Comparison of ENCODE assay signal across 9 cellular contexts in the genomic region with DNA sequence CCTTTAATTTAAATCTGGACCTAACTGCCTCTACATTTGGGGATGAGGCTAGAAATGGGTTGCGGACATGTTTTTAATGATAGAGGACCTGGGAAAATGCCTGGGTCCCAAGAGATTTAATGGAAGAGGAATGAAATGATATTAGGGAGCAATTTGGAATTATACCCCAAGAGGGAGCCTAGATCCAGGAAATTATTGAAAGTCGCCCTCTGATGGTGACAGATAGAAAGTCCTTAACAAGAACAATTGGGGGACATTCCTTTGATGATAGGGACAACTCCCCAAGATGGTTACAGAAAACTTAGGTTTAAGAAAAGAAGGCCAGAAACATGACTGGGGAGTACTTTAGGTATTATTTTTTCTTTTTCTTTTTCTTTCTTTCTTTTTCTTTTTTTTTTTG. TPM values are rescaled to one million over a fixed set of nuclear protein-coding genes. Genes with fewer than 3 reads are reported as not detected.
A peak's percentile ranks its signal among the peaks of the same experiment; 100 is the strongest.
DNase-seq lines count a peak whose midpoint lies in the region; ATAC-seq and TF ChIP-seq lines count a peak whose summit lies in the region.
"Had no signal": no experiment of that assay in that cellular context is flagged by ENCODE, and none has a peak within 500 bp of the region (broad histone marks: within the 10 kb centered on the region; RNA-seq: fewer than 3 reads in every experiment).

No MANE protein-coding gene starts in this region.

- H3K36me3 ChIP-seq in HEK293 (ENCODE audit: control insufficient read depth in 2 of 2, insufficient read depth in 1 of 2, low read length in 2 of 2) (no peaks in the 10 kb centered on the region), SJCRH30 (no peaks in the 10 kb centered on the region), prostate gland (no peaks in the 10 kb centered on the region)
- H3K36me3 ChIP-seq in effector memory CD4-positive, alpha-beta T cell (ENCODE audit: control insufficient read depth, insufficient read depth, low read length), result no peaks in the 10 kb centered on the region

- CTCF ChIA-PET in HEK293 (lab: Yijun Ruan, JAX), result interaction anchor here (0.7 to 0.8 kb wide), 2 partner anchors 27 to 573 kb away, joined by 3 read pairs; no protein-coding TSS in a partner anchor

- H3K27ac ChIP-seq in HEK293 (ENCODE audit: extremely low read depth, low read depth, low read length), result no peak overlapping the region
- no peak overlapping the region for H3K27ac ChIP-seq in SJCRH30
- no peak overlapping the region for H3K27ac ChIP-seq in prostate gland
- H3K27ac ChIP-seq in effector memory CD4-positive, alpha-beta T cell (ENCODE audit: insufficient read depth, low read length, poor library complexity, severe bottlenecking), result no peak overlapping the region

- DNase-seq in AG10803 (ENCODE audit: low read depth), result peak; percentile 47
- DNase-seq in SJCRH30, result peak; percentile 15 to 73
- peak; percentile 20 for DNase-seq in iPS DF 19.7 (ENCODE audit: low read depth, low spot score)
- no peak for DNase-seq in kidney glomerular epithelial cell (lab: John Stamatoyannopoulos, UW)
- no peak for DNase-seq in prostate gland (ENCODE audit: low spot score)
- no peak for DNase-seq in effector memory CD4-positive, alpha-beta T cell

- H3K9me3 ChIP-seq in HEK293 (ENCODE audit: control insufficient read depth, insufficient read depth, low read depth, low read length) (no peaks in the 10 kb centered on the region), SJCRH30 (replicated peaks) (no peaks in the 10 kb centered on the region), prostate gland (no peaks in the 10 kb centered on the region)
- H3K9me3 ChIP-seq in effector memory CD4-positive, alpha-beta T cell (ENCODE audit: control insufficient read depth, low read length), result no peaks in the 10 kb centered on the region

- no peak for ATAC-seq in HG02759 (IDR thresholded peaks at IDR 0.05; ENCODE audit: unreplicated experiment)

- peak; percentile 84 for TF ChIP-seq CTCF in AG10803 (conservative IDR thresholded peaks at IDR 0.05; ENCODE audit: low read length)
- peak; percentile 41; the same call in 1 of the 2 replicates for TF ChIP-seq CTCF in HEK293 (tag by site-specific recombination; IDR thresholded peaks at IDR 0.05)
- TF ChIP-seq CTCF in prostate gland (IDR thresholded peaks at IDR 0.05), result peak in 2 of 4 experiments; percentile 16 to 35

- H3K4me1 ChIP-seq in HEK293 (ENCODE audit: control insufficient read depth, insufficient read depth, low read length) (no peaks in the 10 kb centered on the region), SJCRH30 (no peaks in the 10 kb centered on the region), prostate gland (replicated peaks) (no peaks in the 10 kb centered on the region)
- H3K4me1 ChIP-seq in effector memory CD4-positive, alpha-beta T cell (ENCODE audit: control insufficient read depth, insufficient read depth, low read length, poor library complexity, severe bottlenecking), result no peaks in the 10 kb centered on the region

- intact Hi-C loops in prostate gland (cut with DNase I), result no loop called here

- H3K4me3 ChIP-seq in AG10803 (ENCODE audit: low read length), result no peak overlapping the region
- no peak overlapping the region for H3K4me3 ChIP-seq in HEK293 (ENCODE audit: low read depth, low read length)
- no peak overlapping the region for H3K4me3 ChIP-seq in SJCRH30
- no peak overlapping the region for H3K4me3 ChIP-seq in prostate gland
- H3K4me3 ChIP-seq in effector memory CD4-positive, alpha-beta T cell (ENCODE audit: insufficient read depth, low read depth, low read length, poor library complexity, severe bottlenecking), result no peak overlapping the region

- WGBS in prostate gland, result 64% methylated on average over 2 of the region's 2 CpGs

- POLR2A ChIA-PET in HEK293 (lab: Yijun Ruan, JAX), result no interaction called here

- H3K27me3 ChIP-seq in SJCRH30 (no peaks in the 10 kb centered on the region), prostate gland (replicated peaks; ENCODE audit: insufficient read depth) (no peaks in the 10 kb centered on the region)
- no peaks in the 10 kb centered on the region for H3K27me3 ChIP-seq in effector memory CD4-positive, alpha-beta T cell (replicated peaks; ENCODE audit: control insufficient read depth, insufficient read depth, low read length, poor library complexity, severe bottlenecking)

- TF ChIP-seq POLR2A in prostate gland (IDR thresholded peaks at IDR 0.05), result no peak

TF ChIP-seq in HEK293, 187 proteins besides CTCF, POLR2A, EP300 and RAD21:
- TF ChIP-seq ZNF654 (tag by site-specific recombination; IDR thresholded peaks at IDR 0.05; ENCODE audit: low read depth), result peak; percentile 33
- no peak for TF ChIP-seq ZNF560 (tag by site-specific recombination; IDR thresholded peaks at IDR 0.05; ENCODE audit: borderline replicate concordance)
- TF ChIP-seq, protein P1, sequence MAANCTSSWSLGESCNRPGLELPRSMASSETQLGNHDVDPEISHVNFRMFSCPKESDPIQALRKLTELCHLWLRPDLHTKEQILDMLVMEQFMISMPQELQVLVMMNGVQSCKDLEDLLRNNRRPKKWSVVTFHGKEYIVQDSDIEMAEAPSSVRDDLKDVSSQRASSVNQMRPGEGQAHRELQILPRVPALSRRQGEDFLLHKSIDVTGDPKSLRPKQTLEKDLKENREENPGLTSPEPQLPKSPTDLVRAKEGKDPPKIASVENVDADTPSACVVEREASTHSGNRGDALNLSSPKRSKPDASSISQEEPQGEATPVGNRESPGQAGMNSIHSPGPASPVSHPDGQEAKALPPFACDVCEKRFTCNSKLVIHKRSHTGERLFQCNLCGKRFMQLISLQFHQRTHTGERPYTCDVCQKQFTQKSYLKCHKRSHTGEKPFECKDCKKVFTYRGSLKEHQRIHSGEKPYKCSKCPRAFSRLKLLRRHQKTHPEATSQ (tag by site-specific recombination; IDR thresholded peaks at IDR 0.05), result no peak
- no peak for TF ChIP-seq ZNF140 (tag by site-specific recombination; IDR thresholded peaks at IDR 0.05)
- TF ChIP-seq HOXA7 (CRISPR knock-in tag; IDR thresholded peaks at IDR 0.05; ENCODE audit: borderline replicate concordance), result no peak
TF ChIP-seq in HEK293: peak in this region for 1.

RNA-seq across cellular contexts. Expression of a gene that starts 9.5 kb away (rescaled TPM):
- not detected in 2 replicates for total RNA-seq in SJCRH30 (2014; rRNA removed; shearing (Covaris generic))
- under 1 TPM in 1 of 2 donors, not detected in 1; 0.57 TPM for total RNA-seq in prostate gland
- total RNA-seq: urinary bladder had no signal

RNA-seq across cellular contexts. Expression of a gene that starts 27.3 kb away (rescaled TPM):
- 53.9 and 54.6 TPM in 2 replicates for total RNA-seq in SJCRH30 (2014; rRNA removed; shearing (Covaris generic))
- total RNA-seq in prostate gland, result 10 to 100 TPM; 15.3 to 46.1 TPM

RNA-seq across cellular contexts. Expression of a gene that starts 38.2 kb away (rescaled TPM):
- total RNA-seq in SJCRH30 (2014; rRNA removed; shearing (Covaris generic)), result 1.2 and 1.6 TPM in 2 replicates
- total RNA-seq in prostate gland, result under 1 TPM in 1 of 2 donors, not detected in 1; 0.57 TPM

Comparison
In these comparisons a context has a peak if more than half of its experiments do, and no peak if none do; other contexts are left out.
1. DNase-seq: peak in AG10803 (single experiment), SJCRH30 (2 of 2) and iPS DF 19.7 (single experiment); none in kidney glomerular epithelial cell (single experiment), prostate gland (single experiment) and effector memory CD4-positive, alpha-beta T cell (0 of 3).